Comparison of ENCODE assay signal across 15 cellular contexts in genomic region chr18:51569153-51569552, GRCh38.
DNase-seq lines count a peak whose midpoint lies in the region; ATAC-seq and TF ChIP-seq lines count a peak whose summit lies in the region.
"Had no signal": no experiment of that assay in that cellular context is flagged by ENCODE, and none has a peak within 500 bp of the region (broad histone marks: within the 10 kb centered on the region; RNA-seq: fewer than 3 reads in every experiment).

No MANE protein-coding gene starts in this region.

- peak overlapping the region in 8 of 10 donors; percentile 15 to 79 (median 52) for H3K27ac ChIP-seq in heart right ventricle
- H3K27ac ChIP-seq: C4-2B had no signal

- H3K4me3 ChIP-seq in heart right ventricle, result no peak overlapping the region

- peaks cover 0 to 15% (median 6%) of the 10 kb centered on the region in 9 donors for H3K4me1 ChIP-seq in heart right ventricle
- H3K4me1 ChIP-seq: Caco-2 had no signal

- no peaks in the 10 kb centered on the region for H3K27me3 Mint-ChIP-seq in activated CD4-positive, alpha-beta T cell treated with anti-CD3 and anti-CD28 coated beads, Interleukin-2, amount 10 ng/mL, durations not matched to agents 24 days and 14 days

- no peaks in the 10 kb centered on the region for H3K36me3 Mint-ChIP-seq in activated CD4-positive, alpha-beta T cell treated with anti-CD3 and anti-CD28 coated beads, Interleukin-2, amount 10 ng/mL, durations not matched to agents 24 days and 14 days (ENCODE audit: low read depth)

- intact Hi-C loops in activated CD4-positive, alpha-beta T cell treated with anti-CD3 and anti-CD28 coated beads, Interleukin-2, amount 10 ng/mL, durations not matched to agents 24 days and 14 days (cut with micrococcal nuclease), result no loop called here
- intact Hi-C loops in heart right ventricle (cut with DNase I), result no loop called here

- H3K27ac Mint-ChIP-seq in activated CD4-positive, alpha-beta T cell treated with anti-CD3 and anti-CD28 coated beads, Interleukin-2, amount 10 ng/mL, durations not matched to agents 24 days and 14 days, result no peak overlapping the region

- no peaks in the 10 kb centered on the region for H3K9me3 ChIP-seq in heart right ventricle
- H3K9me3 ChIP-seq: Caco-2 had no signal

- peak; percentile 25 to 88 (median 76) for ATAC-seq in heart right ventricle
- ATAC-seq in GM18861 (IDR thresholded peaks at IDR 0.05; ENCODE audit: unreplicated experiment), result no peak
- no peak for ATAC-seq in GM18511 (IDR thresholded peaks at IDR 0.05; ENCODE audit: unreplicated experiment)

- no peaks in the 10 kb centered on the region for H3K9me3 Mint-ChIP-seq in activated CD4-positive, alpha-beta T cell treated with anti-CD3 and anti-CD28 coated beads, Interleukin-2, amount 10 ng/mL, durations not matched to agents 24 days and 14 days

- no peaks in the 10 kb centered on the region for H3K27me3 ChIP-seq in heart right ventricle

- H3K36me3 ChIP-seq in heart right ventricle, result no peaks in the 10 kb centered on the region

- peak; percentile 23 for DNase-seq in activated CD4-positive, alpha-beta T cell treated with anti-CD3 and anti-CD28 coated beads, Interleukin-2, amount 10 ng/mL, durations not matched to agents 24 days and 14 days
- no peak for DNase-seq in activated CD4-positive, alpha-beta T cell treated with anti-CD3 and anti-CD28 coated beads for 4 hours
- DNase-seq in NCI-H146 treated with DMSO at 0.1 percent for 48 hours (lab: John Stamatoyannopoulos, UW; ENCODE audit: unreplicated experiment) (peak; percentile 39), heart right ventricle (peak in 1 of 2 donors; percentile 4), inferior parietal cortex (ENCODE audit: extremely low spot score) (no peak), NCI-H1048 (lab: John Stamatoyannopoulos, UW) (no peak)
- DNase-seq: Caco-2, DMS79, KG1, NCI-H1105 treated with DMSO at 0.1 percent for 48 hours, NCI-H2029 treated with DMSO at 0.1 percent for 48 hours, NCI-H526 had no signal

- 30 to 40% methylated on average over 2 of the region's 2 CpGs for WGBS in heart right ventricle, 2 donors

- TF ChIP-seq CTCF in heart right ventricle (IDR thresholded peaks at IDR 0.05), result no peak

- no peak overlapping the region for H3K4me3 Mint-ChIP-seq in activated CD4-positive, alpha-beta T cell treated with anti-CD3 and anti-CD28 coated beads, Interleukin-2, amount 10 ng/mL, durations not matched to agents 24 days and 14 days

- no peaks in the 10 kb centered on the region for H3K4me1 Mint-ChIP-seq in activated CD4-positive, alpha-beta T cell treated with anti-CD3 and anti-CD28 coated beads, Interleukin-2, amount 10 ng/mL, durations not matched to agents 24 days and 14 days

Comparison
In these comparisons a context has a peak if more than half of its experiments do, and no peak if none do; other contexts are left out.
1. DNase-seq: peak in activated CD4-positive, alpha-beta T cell treated with anti-CD3 and anti-CD28 coated beads, Interleukin-2, amount 10 ng/mL, durations not matched to agents 24 days and 14 days (single experiment) and NCI-H146 treated with DMSO at 0.1 percent for 48 hours (single experiment); none in activated CD4-positive, alpha-beta T cell treated with anti-CD3 and anti-CD28 coated beads for 4 hours (0 of 2), inferior parietal cortex (single experiment) and NCI-H1048 (single experiment).
2. ATAC-seq: peak in heart right ventricle (8 of 8); none in GM18861 (single experiment) and GM18511 (single experiment).